ENCODE assay signal across 14 cellular contexts in the genomic region with DNA sequence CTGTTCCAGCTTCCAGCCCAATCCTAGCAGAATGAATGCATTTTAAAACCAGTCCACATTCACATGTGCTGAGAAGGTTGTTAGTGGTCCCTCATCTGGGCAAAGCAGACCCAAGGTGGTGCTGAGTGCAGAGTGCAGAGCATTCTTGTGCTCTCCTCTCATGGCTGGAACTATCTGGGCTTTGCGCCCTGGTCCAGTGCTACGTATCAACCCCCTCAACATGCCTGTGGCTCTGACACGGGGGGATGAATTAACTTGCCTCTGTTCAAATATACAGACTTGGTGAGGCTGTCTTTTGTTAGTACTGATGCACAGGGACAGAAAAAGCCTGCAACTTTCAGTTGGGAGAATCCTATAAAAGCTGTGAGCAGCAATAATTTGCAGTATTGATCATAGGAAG. TPM values are rescaled to one million over a fixed set of nuclear protein-coding genes. Genes with fewer than 3 reads are reported as not detected.
DNase-seq lines count a peak whose midpoint lies in the region; ATAC-seq and TF ChIP-seq lines count a peak whose summit lies in the region.
"Had no signal": no experiment of that assay in that cellular context is flagged by ENCODE, and none has a peak within 500 bp of the region (broad histone marks: within the 10 kb centered on the region; RNA-seq: fewer than 3 reads in every experiment).

No MANE protein-coding gene starts in this region.

- dilution Hi-C loops in IMR-90 (cut with HindIII; ENCODE audit: low sequenced_read_pairs, unreplicated experiment) = no loop called here

- H3K14ac ChIP-seq in IMR-90 (replicated peaks; ENCODE audit: low read depth, low read length) = no peak overlapping the region

- intact Hi-C loops in IMR-90 (cut with micrococcal nuclease) (loop anchor here (5.0 kb wide), 2 partner anchors 81 to 156 kb away; no protein-coding TSS in a partner anchor), dorsolateral prefrontal cortex (cut with DNase I) (loop anchor here in 1 of 2 donors (5.0 kb wide), 2 partner anchors 39 to 86 kb away; a partner anchor contains a TSS), lower lobe of right lung (cut with DNase I) (no loop called here)

- in situ Hi-C loops in IMR-90 (cut with MboI; ENCODE audit: low sequenced_read_pairs) = no loop called here

- peak overlapping the region; percentile 25; the same call in 1 of the 2 replicates for H4K5ac ChIP-seq in IMR-90 (ENCODE audit: low read depth, low read length)

- H3K9me3 ChIP-seq in IMR-90 (ENCODE audit: control insufficient read depth, insufficient read depth, low read length) (no peaks in the 10 kb centered on the region), parathyroid adenoma (ENCODE audit: control insufficient read depth, low read length) (no peaks in the 10 kb centered on the region), lower lobe of right lung (no peaks in the 10 kb centered on the region)
- H3K9me3 ChIP-seq: heart left ventricle had no signal

- CTCF ChIA-PET in IMR-90 (lab: Yijun Ruan, JAX) = interaction anchor here (0.6 kb wide), 1 partner anchor 88 kb away, joined by 6 read pairs; no protein-coding TSS in a partner anchor

- TF ChIP-seq RAD21 in IMR-90 (IDR thresholded peaks at IDR 0.05; ENCODE audit: low read length) = no peak

- no peak overlapping the region for H3K4ac ChIP-seq in IMR-90 (ENCODE audit: low read depth, low read length)

- no peak overlapping the region for H4K8ac ChIP-seq in IMR-90 (ENCODE audit: low read depth in 2 of 2, low read length in 2 of 2)

- H3K4me2 ChIP-seq in IMR-90 (ENCODE audit: low read depth, low read length) (no peak overlapping the region), parathyroid adenoma (ENCODE audit: low read length) (no peak overlapping the region)

- H3K9me1 ChIP-seq in IMR-90 (ENCODE audit: insufficient read depth, low read length) = peaks cover 53% of the 10 kb centered on the region

- BruUV-seq in IMR-90 (replicated peaks; lab: Mats Ljungman, UMichigan) = no TSS peak

- H4K91ac ChIP-seq in IMR-90 (ENCODE audit: insufficient read depth, low read depth, low read length) = no peak overlapping the region

- no peak overlapping the region for H2AFZ ChIP-seq in IMR-90 (replicated peaks; ENCODE audit: low read length, poor library complexity)
- H2AFZ ChIP-seq in parathyroid adenoma = peak overlapping the region; percentile 72

- H2BK120ac ChIP-seq in IMR-90 (ENCODE audit: low read depth, low read length) = no peak overlapping the region

- TF ChIP-seq CTCF in AG10803 (conservative IDR thresholded peaks at IDR 0.05; ENCODE audit: low read length) (no peak), IMR-90 (conservative IDR thresholded peaks at IDR 0.05; ENCODE audit: low read depth, low read length) (no peak), dorsolateral prefrontal cortex (IDR thresholded peaks at IDR 0.05 in 54 of 56, conservative IDR thresholded peaks at IDR 0.05 in 2 of 56; ENCODE audit: low read depth in 1 of 56, partially characterized antibody in 56 of 56) (no peak), parathyroid adenoma (IDR thresholded peaks at IDR 0.05) (no peak), lower lobe of right lung (IDR thresholded peaks at IDR 0.05) (no peak)

- no peak overlapping the region for H2AK5ac ChIP-seq in IMR-90 (ENCODE audit: low read depth, low read length)

- H3K4me3 ChIP-seq in AG10803 (ENCODE audit: low read length) (no peak overlapping the region), IMR-90 (ENCODE audit: insufficient read depth, low read depth, low read length) (no peak overlapping the region), dorsolateral prefrontal cortex (peak overlapping the region in 44 of 59 donors; percentile 35 to 74 (median 55)), parathyroid adenoma (ENCODE audit: low read depth, low read length) (no peak overlapping the region), lower lobe of right lung (no peak overlapping the region)
- H3K4me3 ChIP-seq: cardiac muscle cell had no signal

- H3K79me2 ChIP-seq in parathyroid adenoma = no peaks in the 10 kb centered on the region

- H3K18ac ChIP-seq in IMR-90 (ENCODE audit: low read depth, low read length) = no peak overlapping the region

- H3K36me3 ChIP-seq in IMR-90 (ENCODE audit: control insufficient read depth, insufficient read depth, low read length) (peaks cover 49% of the 10 kb centered on the region), parathyroid adenoma (ENCODE audit: control insufficient read depth, insufficient read depth, low read length) (no peaks in the 10 kb centered on the region), lower lobe of right lung (peaks cover 5% of the 10 kb centered on the region)

- H2BK20ac ChIP-seq in IMR-90 (ENCODE audit: low read depth, low read length) = no peak overlapping the region

- POLR2A ChIA-PET in IMR-90 (lab: Charles Lee; ENCODE audit: unreplicated experiment) = no interaction called here

- H3K4me1 ChIP-seq in IMR-90 (ENCODE audit: control insufficient read depth, insufficient read depth, low read length) = peaks cover 25% of the 10 kb centered on the region
- peaks cover 25% of the 10 kb centered on the region for H3K4me1 ChIP-seq in parathyroid adenoma
- H3K4me1 ChIP-seq in lower lobe of right lung = peaks cover 85% of the 10 kb centered on the region

- ATAC-seq in IMR-90 (ENCODE audit: low read depth) (peak; percentile 6; the same call in 1 of the 2 replicates), HG03280 (IDR thresholded peaks at IDR 0.05; ENCODE audit: unreplicated experiment) (no peak), lower lobe of right lung (no peak), HG02970 (IDR thresholded peaks at IDR 0.05; ENCODE audit: low FRiP score, unreplicated experiment) (no peak)

- H2AK9ac ChIP-seq in IMR-90 (replicated peaks; ENCODE audit: low read depth, low read length, poor library complexity) = no peak overlapping the region

- H3K27ac ChIP-seq in IMR-90 (ENCODE audit: insufficient read depth, low read length) (no peak overlapping the region), dorsolateral prefrontal cortex (peak overlapping the region in 55 of 59 donors; percentile 4 to 86 (median 70)), parathyroid adenoma (no peak overlapping the region), lower lobe of right lung (no peak overlapping the region)

- H2BK15ac ChIP-seq in IMR-90 (ENCODE audit: low read depth, low read length) = no peak overlapping the region

- no peaks in the 10 kb centered on the region for H3K27me3 ChIP-seq in IMR-90 (ENCODE audit: control insufficient read depth, insufficient read depth, low read length)
- no peaks in the 10 kb centered on the region for H3K27me3 ChIP-seq in dorsolateral prefrontal cortex
- no peaks in the 10 kb centered on the region for H3K27me3 ChIP-seq in parathyroid adenoma (ENCODE audit: control insufficient read depth, insufficient read depth, low read length)
- H3K27me3 ChIP-seq in lower lobe of right lung (ENCODE audit: low read depth) = no peaks in the 10 kb centered on the region
- H3K27me3 ChIP-seq: cardiac muscle cell, heart left ventricle had no signal

- no peak overlapping the region for H2BK5ac ChIP-seq in IMR-90 (ENCODE audit: low read depth, low read length, poor library complexity, severe bottlenecking)

- DNase-seq in AG10803 (ENCODE audit: low read depth) (peak; percentile 33), IMR-90 (peak; percentile 30), dorsolateral prefrontal cortex (no peak), ureter (ENCODE audit: low spot score) (no peak), lower lobe of right lung (no peak)
- DNase-seq: activated B cell treated with CpG ODN at 0.5 μM for 24 hours; activated naive CD4-positive, alpha-beta T cell treated with anti-CD3 and anti-CD28 coated beads, Interleukin-2, amount 10 ng/mL, durations not matched to agents 7 days and 5 days; heart left ventricle; MV-4-11; NCI-H2081 had no signal

- no peak for TF ChIP-seq POLR2A in IMR-90 (IDR thresholded peaks at IDR 0.05; ENCODE audit: low read depth, low read length)

- H4K20me1 ChIP-seq in IMR-90 (ENCODE audit: insufficient read depth, low read length) = peaks cover 24% of the 10 kb centered on the region

- no CpG with 5 or more reads among the region's 3 CpGs for WGBS in IMR-90 (ENCODE audit: extremely low coverage in 2 of 2, insufficient read length in 1 of 2), 2 experiments

- H3K23ac ChIP-seq in IMR-90 (ENCODE audit: low read depth, low read length) = no peak overlapping the region

- H3K56ac ChIP-seq in IMR-90 (ENCODE audit: extremely low read depth, insufficient read depth, low read length) = no peak overlapping the region

- H3K9ac ChIP-seq in IMR-90 (ENCODE audit: low read depth, low read length) (no peak overlapping the region), parathyroid adenoma (no peak overlapping the region)

- H3K79me1 ChIP-seq in IMR-90 (ENCODE audit: low read depth in 1 of 2, low read length in 2 of 2) = peaks cover 11 to 88% of the 10 kb centered on the region in 2 experiments

TF ChIP-seq in IMR-90, 13 proteins besides CTCF, POLR2A, EP300 and RAD21 (continues in another document):
- TF ChIP-seq MAFK (IDR thresholded peaks at IDR 0.05; ENCODE audit: low read depth, low read length) (no peak), BHLHE40 (IDR thresholded peaks at IDR 0.05; ENCODE audit: low read depth, low read length) (no peak), MAZ (IDR thresholded peaks at IDR 0.05; ENCODE audit: borderline replicate concordance, low read depth, low read length) (no peak), RFX5 (IDR thresholded peaks at IDR 0.05; ENCODE audit: low read depth, low read length) (no peak), NFE2L2 (IDR thresholded peaks at IDR 0.05; ENCODE audit: low read depth, low read length) (no peak), RCOR1 (IDR thresholded peaks at IDR 0.05; ENCODE audit: insufficient replicate concordance, low read length) (no peak), SMC3 (IDR thresholded peaks at IDR 0.05; ENCODE audit: low read depth, low read length) (no peak), MXI1 (IDR thresholded peaks at IDR 0.05; ENCODE audit: borderline replicate concordance, low read depth, low read length) (no peak), CHD1 (IDR thresholded peaks at IDR 0.05; ENCODE audit: low read depth, low read length) (no peak)
- TF ChIP-seq, protein P1, sequence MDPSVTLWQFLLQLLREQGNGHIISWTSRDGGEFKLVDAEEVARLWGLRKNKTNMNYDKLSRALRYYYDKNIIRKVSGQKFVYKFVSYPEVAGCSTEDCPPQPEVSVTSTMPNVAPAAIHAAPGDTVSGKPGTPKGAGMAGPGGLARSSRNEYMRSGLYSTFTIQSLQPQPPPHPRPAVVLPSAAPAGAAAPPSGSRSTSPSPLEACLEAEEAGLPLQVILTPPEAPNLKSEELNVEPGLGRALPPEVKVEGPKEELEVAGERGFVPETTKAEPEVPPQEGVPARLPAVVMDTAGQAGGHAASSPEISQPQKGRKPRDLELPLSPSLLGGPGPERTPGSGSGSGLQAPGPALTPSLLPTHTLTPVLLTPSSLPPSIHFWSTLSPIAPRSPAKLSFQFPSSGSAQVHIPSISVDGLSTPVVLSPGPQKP (IDR thresholded peaks at IDR 0.05; ENCODE audit: borderline replicate concordance, low read depth, low read length) = no peak

RNA-seq across cellular contexts. Expression of a gene that starts 42.5 kb away (rescaled TPM):
- total RNA-seq in IMR-90 (2012; rRNA removed) (28.1 and 47.8 TPM in 2 replicates), dorsolateral prefrontal cortex (10 to 100 TPM; 41.7 to 82.4 (median 57.8) TPM), ureter (40.1 TPM), lower lobe of right lung (39.1 TPM)
- 15.8 and 17.7 TPM in 2 replicates for polyA plus RNA-seq in IMR-90 (2012; rRNA removed)
- 7.9 and 8.4 TPM in 2 replicates for polyA plus RNA-seq in IMR-90 (2012; cell fraction: cytosol; rRNA removed)
- 29.3 and 35.5 TPM in 2 replicates for polyA plus RNA-seq in IMR-90 (2012; cell fraction: nucleus; rRNA removed; ENCODE audit: low replicate concordance)

Comparison
In these comparisons a context has a peak if more than half of its experiments do, and no peak if none do; other contexts are left out.
1. DNase-seq: peak in AG10803 (single experiment) and IMR-90 (single experiment); none in dorsolateral prefrontal cortex (0 of 10), ureter (single experiment) and lower lobe of right lung (single experiment).
2. H3K4me3 ChIP-seq: peak in dorsolateral prefrontal cortex (44 of 59); none in AG10803 (single experiment), IMR-90 (single experiment), parathyroid adenoma (single experiment) and lower lobe of right lung (single experiment).
3. H3K27ac ChIP-seq: peak in dorsolateral prefrontal cortex (55 of 59); none in IMR-90 (single experiment), parathyroid adenoma (single experiment) and lower lobe of right lung (single experiment).